8 cellular contexts compared by ENCODE assay signal in the genomic region with DNA sequence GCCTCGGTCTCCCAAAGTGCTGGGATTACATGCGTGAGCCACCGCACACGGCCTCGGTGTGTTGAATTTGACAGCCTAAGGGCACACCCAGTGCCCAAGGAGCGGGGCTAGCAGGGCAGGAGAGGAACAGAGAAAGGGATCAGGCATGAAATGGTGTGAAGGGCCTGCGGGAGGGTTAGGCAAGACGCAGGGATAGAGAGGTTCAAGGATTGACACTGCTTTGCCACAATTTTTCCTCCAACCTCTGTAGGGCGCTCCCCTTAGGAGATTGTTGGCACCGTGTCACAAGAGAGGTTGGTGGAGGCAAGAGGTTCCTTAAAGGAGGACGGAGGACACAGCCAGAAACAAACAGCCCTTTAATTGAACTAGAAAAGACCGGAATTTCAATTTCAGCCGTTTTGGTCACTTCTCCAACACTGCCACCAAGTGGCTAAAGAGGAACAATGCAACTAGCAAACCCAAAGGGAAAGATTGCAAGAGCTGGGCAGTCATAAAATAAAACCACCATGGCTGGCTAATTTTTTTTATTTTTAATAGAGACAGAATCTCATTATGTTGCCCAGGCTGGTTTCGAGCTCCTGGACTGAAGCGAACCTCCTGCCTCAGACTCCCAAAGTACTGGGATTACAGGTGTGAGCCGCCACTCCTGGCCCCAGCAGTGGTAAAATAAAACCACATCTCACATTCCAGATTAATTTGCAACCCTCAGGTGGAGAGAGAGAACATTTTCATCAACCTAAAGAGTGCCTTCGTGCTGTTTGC.
DNase-seq lines count a peak whose midpoint lies in the region; TF ChIP-seq lines count a peak whose summit lies in the region.

No MANE protein-coding gene starts in this region.

- peak; percentile 65 to 66 for DNase-seq in AML-193 (lab: John Stamatoyannopoulos, UW)
- peak; percentile 71 for DNase-seq in KBM-7
- peak; percentile 77 for DNase-seq in OCI-M2 (lab: John Stamatoyannopoulos, UW; ENCODE audit: unreplicated experiment)
- DNase-seq in astrocyte of the hippocampus (ENCODE audit: low read depth, low spot score), result peak; percentile 73
- DNase-seq in iPS-NIHi7 (ENCODE audit: extremely low spot score), result peak; percentile 50
- DNase-seq in stimulated activated CD8-positive, alpha-beta memory T cell treated with anti-CD3 and anti-CD28 coated beads, Interleukin-4, amount 100 ng/mL, for 48 hours, result peak; percentile 35
- no peak for DNase-seq in stimulated activated CD4-positive, alpha-beta T cell treated with anti-CD3 and anti-CD28 coated beads, Interleukin-2, amount 100 ng/mL, for 24 hours

- peak; percentile 82 for TF ChIP-seq CTCF in GM12872 (IDR thresholded peaks at IDR 0.05; ENCODE audit: insufficient read depth, low read depth, low read length)

- in situ Hi-C loops in KBM-7 (cut with MboI; ENCODE audit: low pct_unique_long_range_greater_than_20kb, low sequenced_read_pairs), result loop anchor here (25.0 kb wide), 1 partner anchor 346 kb away; no protein-coding TSS in a partner anchor

Comparison
In these comparisons a context has a peak if more than half of its experiments do, and no peak if none do; other contexts are left out.
1. DNase-seq: peak in AML-193 (2 of 2), KBM-7 (single experiment), OCI-M2 (single experiment), astrocyte of the hippocampus (single experiment), iPS-NIHi7 (single experiment) and stimulated activated CD8-positive, alpha-beta memory T cell treated with anti-CD3 and anti-CD28 coated beads, Interleukin-4, amount 100 ng/mL, for 48 hours (single experiment); none in stimulated activated CD4-positive, alpha-beta T cell treated with anti-CD3 and anti-CD28 coated beads, Interleukin-2, amount 100 ng/mL, for 24 hours (0 of 2).